In the genomic region with DNA sequence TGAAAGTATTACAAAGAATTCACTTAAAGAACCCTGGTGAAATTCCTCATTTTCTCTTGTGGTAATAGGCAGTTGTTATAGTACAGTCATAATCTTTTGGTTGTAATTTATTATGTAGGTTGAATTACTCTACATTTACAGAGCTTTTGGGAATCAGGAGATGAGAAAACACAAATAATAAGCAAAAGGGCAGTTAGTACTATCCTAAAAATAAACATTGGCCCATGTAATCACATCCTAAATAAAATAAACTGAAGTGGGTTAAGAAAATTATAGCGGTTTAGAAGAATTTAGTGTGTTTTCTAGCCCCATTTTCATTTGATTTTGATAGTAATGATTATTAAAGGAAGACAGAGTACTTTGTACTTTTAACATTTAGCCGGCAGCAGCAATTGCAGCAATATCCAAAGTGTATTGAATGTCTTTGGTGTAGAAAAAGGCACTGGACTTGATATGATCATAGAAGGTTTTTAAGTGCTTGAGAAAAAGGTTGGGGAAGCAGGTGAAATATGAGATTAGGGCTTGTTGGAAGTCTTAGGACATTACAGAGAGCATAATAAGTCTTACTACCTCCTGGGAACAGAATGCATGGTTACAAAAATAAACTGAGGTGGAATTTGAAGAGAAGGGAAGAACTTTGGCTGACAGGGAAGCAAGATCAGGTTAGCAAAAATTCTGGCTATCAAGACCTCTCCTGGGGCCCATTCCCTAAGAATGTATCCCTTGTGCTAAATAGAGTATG, we compare ENCODE assay signal across 1 cellular context.
TF ChIP-seq lines count a peak whose summit lies in the region.

No MANE protein-coding gene starts in this region.

TF ChIP-seq in HCT116, 20 proteins besides CTCF, POLR2A, EP300 and RAD21 (continued from another document):
- TF ChIP-seq, protein P1, sequence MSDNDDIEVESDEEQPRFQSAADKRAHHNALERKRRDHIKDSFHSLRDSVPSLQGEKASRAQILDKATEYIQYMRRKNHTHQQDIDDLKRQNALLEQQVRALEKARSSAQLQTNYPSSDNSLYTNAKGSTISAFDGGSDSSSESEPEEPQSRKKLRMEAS (IDR thresholded peaks at IDR 0.05) = no peak
- TF ChIP-seq, protein P2, sequence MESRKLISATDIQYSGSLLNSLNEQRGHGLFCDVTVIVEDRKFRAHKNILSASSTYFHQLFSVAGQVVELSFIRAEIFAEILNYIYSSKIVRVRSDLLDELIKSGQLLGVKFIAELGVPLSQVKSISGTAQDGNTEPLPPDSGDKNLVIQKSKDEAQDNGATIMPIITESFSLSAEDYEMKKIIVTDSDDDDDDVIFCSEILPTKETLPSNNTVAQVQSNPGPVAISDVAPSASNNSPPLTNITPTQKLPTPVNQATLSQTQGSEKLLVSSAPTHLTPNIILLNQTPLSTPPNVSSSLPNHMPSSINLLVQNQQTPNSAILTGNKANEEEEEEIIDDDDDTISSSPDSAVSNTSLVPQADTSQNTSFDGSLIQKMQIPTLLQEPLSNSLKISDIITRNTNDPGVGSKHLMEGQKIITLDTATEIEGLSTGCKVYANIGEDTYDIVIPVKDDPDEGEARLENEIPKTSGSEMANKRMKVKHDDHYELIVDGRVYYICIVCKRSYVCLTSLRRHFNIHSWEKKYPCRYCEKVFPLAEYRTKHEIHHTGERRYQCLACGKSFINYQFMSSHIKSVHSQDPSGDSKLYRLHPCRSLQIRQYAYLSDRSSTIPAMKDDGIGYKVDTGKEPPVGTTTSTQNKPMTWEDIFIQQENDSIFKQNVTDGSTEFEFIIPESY (IDR thresholded peaks at IDR 0.05; ENCODE audit: extremely low read depth, insufficient replicate concordance, low read length) = no peak
- TF ChIP-seq FOSL1 (IDR thresholded peaks at IDR 0.05; ENCODE audit: low read depth) = no peak
TF ChIP-seq in HCT116: peak in this region for 0.
